In genomic region chr21:17231124-17231523, GRCh38 we compare ENCODE assay signal across 18 cellular contexts.
"Had no signal": no experiment of that assay in that cellular context is flagged by ENCODE, and none has a peak within 500 bp of the region (broad histone marks: within the 10 kb centered on the region; RNA-seq: fewer than 3 reads in every experiment).

No MANE protein-coding gene starts in this region.

- ATAC-seq: left lobe of liver; natural killer cell treated with Interleukin-12 subunit alpha and Interleukin-12 subunit beta and Interleukin-15 and Interleukin-18, amount 100 ng/mL, for 72 hours; WTC11 had no signal

- H3K27ac ChIP-seq: cardiac muscle cell, colonic mucosa, heart left ventricle had no signal

- H3K36me3 ChIP-seq: cardiac muscle cell, colonic mucosa, heart left ventricle had no signal

- H3K27me3 ChIP-seq: cardiac muscle cell, colonic mucosa, heart left ventricle had no signal

- H3K36me3 Mint-ChIP-seq: activated naive CD4-positive, alpha-beta T cell treated with anti-CD3 and anti-CD28 coated beads, Interleukin-2, amount 10 ng/mL, durations not matched to agents 7 days and 5 days; memory B cell; natural killer cell treated with Interleukin-12 subunit alpha and Interleukin-12 subunit beta and Interleukin-15 and Interleukin-18, amount 100 ng/mL, for 72 hours had no signal

- H3K4me3 ChIP-seq: cardiac muscle cell, colonic mucosa, heart left ventricle had no signal

- H3K4me3 Mint-ChIP-seq: activated CD4-positive, alpha-beta T cell treated with anti-CD3 and anti-CD28 coated beads, Interleukin-2, amount 10 ng/mL, durations not matched to agents 24 days and 14 days; activated naive CD4-positive, alpha-beta T cell treated with anti-CD3 and anti-CD28 coated beads, Interleukin-2, amount 10 ng/mL, durations not matched to agents 7 days and 5 days; memory B cell; natural killer cell treated with Interleukin-12 subunit alpha and Interleukin-12 subunit beta and Interleukin-15 and Interleukin-18, amount 100 ng/mL, for 72 hours; WTC11 had no signal

- FAIRE-seq: endothelial cell of umbilical vein, frontal cortex, islet of Langerhans had no signal

- H3K4me1 ChIP-seq: colonic mucosa, heart left ventricle had no signal

- DNase-seq: activated CD4-positive, alpha-beta T cell treated with anti-CD3 and anti-CD28 coated beads, Interleukin-2, amount 10 ng/mL, durations not matched to agents 24 days and 14 days; activated naive CD4-positive, alpha-beta T cell treated with anti-CD3 and anti-CD28 coated beads, Interleukin-2, amount 10 ng/mL, durations not matched to agents 7 days and 5 days; activated T-cell treated with anti-CD3 and anti-CD28 coated beads for 4 hours; colonic mucosa; heart left ventricle; stimulated activated CD4-positive, alpha-beta T cell treated with anti-CD3 and anti-CD28 coated beads, Interleukin-12 subunit alpha, Interleukin-12 subunit beta, amount 100 ng/mL, for 4 hours; stimulated activated naive CD4-positive, alpha-beta T cell treated with Interleukin-2 at 50 U/mL for 16 hours; T1000; trophoblast cell had no signal

- H3K27me3 Mint-ChIP-seq: activated CD4-positive, alpha-beta T cell treated with anti-CD3 and anti-CD28 coated beads, Interleukin-2, amount 10 ng/mL, durations not matched to agents 24 days and 14 days; activated naive CD4-positive, alpha-beta T cell treated with anti-CD3 and anti-CD28 coated beads, Interleukin-2, amount 10 ng/mL, durations not matched to agents 7 days and 5 days; memory B cell; natural killer cell treated with Interleukin-12 subunit alpha and Interleukin-12 subunit beta and Interleukin-15 and Interleukin-18, amount 100 ng/mL, for 72 hours had no signal

- H3K9me3 ChIP-seq: colonic mucosa had no signal

- H3K4me1 Mint-ChIP-seq: activated CD4-positive, alpha-beta T cell treated with anti-CD3 and anti-CD28 coated beads, Interleukin-2, amount 10 ng/mL, durations not matched to agents 24 days and 14 days; activated naive CD4-positive, alpha-beta T cell treated with anti-CD3 and anti-CD28 coated beads, Interleukin-2, amount 10 ng/mL, durations not matched to agents 7 days and 5 days; memory B cell; WTC11 had no signal

- H3K27ac Mint-ChIP-seq: activated CD4-positive, alpha-beta T cell treated with anti-CD3 and anti-CD28 coated beads, Interleukin-2, amount 10 ng/mL, durations not matched to agents 24 days and 14 days; activated naive CD4-positive, alpha-beta T cell treated with anti-CD3 and anti-CD28 coated beads, Interleukin-2, amount 10 ng/mL, durations not matched to agents 7 days and 5 days; activated T-helper 2 cell treated with anti-CD3 and anti-CD28 coated beads, Interferon-gamma antibody, Interleukin-2, Interleukin-4, amounts not matched to agents 10 μg/mL and 5 μg/mL and 100 μg/mL, durations not matched to agents 14 hours and 24 hours and 36 hours; memory B cell; natural killer cell treated with Interleukin-12 subunit alpha and Interleukin-12 subunit beta and Interleukin-15 and Interleukin-18, amount 100 ng/mL, for 72 hours; WTC11 had no signal
